Comparison of ENCODE assay signal across 8 cellular contexts in genomic region chr10:35090162-35090954, GRCh38. TPM values are rescaled to one million over a fixed set of nuclear protein-coding genes. Genes with fewer than 3 reads are reported as not detected.
A peak's percentile ranks its signal among the peaks of the same experiment; 100 is the strongest.
DNase-seq lines count a peak whose midpoint lies in the region; ATAC-seq and TF ChIP-seq lines count a peak whose summit lies in the region.

Gene CUL2 (minus strand): TSS chr10:35090341. CDS start chr10:35071317, 19,024 bp downstream.

- TF ChIP-seq POLR2A in GM18951 (IDR thresholded peaks at IDR 0.05; ENCODE audit: extremely low read depth, insufficient read depth, insufficient read length): peak; percentile 55

- no peaks in the 10 kb centered on the region for H3K9me3 Mint-ChIP-seq in activated B cell treated with CpG ODN at 0.5 μM for 24 hours
- no peaks in the 10 kb centered on the region for H3K9me3 Mint-ChIP-seq in immature natural killer cell

- TF ChIP-seq CTCF in activated B cell treated with CpG ODN at 0.5 μM for 24 hours (IDR thresholded peaks at IDR 0.05) (no peak), cardiac fibroblast (IDR thresholded peaks at IDR 0.05; ENCODE audit: low read depth, low read length) (no peak)

- CTCF ChIA-PET in activated B cell treated with CpG ODN at 0.5 μM for 24 hours (lab: Charles Lee): interaction anchor here (1.9 kb wide), 1 partner anchor 105 kb away, joined by 12 read pairs; no protein-coding TSS in a partner anchor

- H3K4me1 Mint-ChIP-seq in activated B cell treated with CpG ODN at 0.5 μM for 24 hours (peaks cover 52% of the 10 kb centered on the region), immature natural killer cell (peaks cover 52 to 55% of the 10 kb centered on the region in 2 donors)

- peak; percentile 97 for ATAC-seq in HG03175 (IDR thresholded peaks at IDR 0.05; ENCODE audit: unreplicated experiment)
- peak; percentile 96 for ATAC-seq in activated B cell treated with CpG ODN at 0.5 μM for 24 hours (ENCODE audit: low read depth)

- H3K27me3 Mint-ChIP-seq in activated B cell treated with CpG ODN at 0.5 μM for 24 hours (peaks cover under 1% of the 10 kb centered on the region), immature natural killer cell (ENCODE audit: low read depth in 3 of 3) (peaks cover 9 to 25% (median 11%) of the 10 kb centered on the region in 3 donors)

- H3K4me3 ChIP-seq in cardiac fibroblast (replicated peaks in 1 of 2; ENCODE audit: low read depth in 2 of 2, low read length in 2 of 2): peak within 1 kb of the TSS; percentile 81 to 88

- in situ Hi-C loops in GM18951 (cut with MboI; ENCODE audit: low sequenced_read_pairs, unreplicated experiment): no loop called here

- H3K4me3 Mint-ChIP-seq in activated B cell treated with CpG ODN at 0.5 μM for 24 hours: peak within 1 kb of the TSS; percentile 98
- peak within 1 kb of the TSS; percentile 96 to 99 (median 97) for H3K4me3 Mint-ChIP-seq in immature natural killer cell

- peak within 1 kb of the TSS; percentile 98 for H3K27ac Mint-ChIP-seq in activated B cell treated with CpG ODN at 0.5 μM for 24 hours
- peak within 1 kb of the TSS; percentile 96 to 100 (median 99) for H3K27ac Mint-ChIP-seq in immature natural killer cell

- DNase-seq in AG08395 (ENCODE audit: low spot score): peak; percentile 92
- DNase-seq in NCI-H2227 treated with DMSO at 0.1 percent for 48 hours (lab: John Stamatoyannopoulos, UW): peak; percentile 89
- DNase-seq in activated B cell treated with CpG ODN at 0.5 μM for 24 hours: peak; percentile 89
- DNase-seq in cardiac fibroblast (ENCODE audit: low read depth in 2 of 2): peak; percentile 97 to 98
- peak; percentile 93 to 94 (median 94) for DNase-seq in immature natural killer cell
- peak; percentile 93 for DNase-seq in smooth muscle cell of the brain vasculature (ENCODE audit: low read depth, low spot score)

- H3K36me3 Mint-ChIP-seq in activated B cell treated with CpG ODN at 0.5 μM for 24 hours (ENCODE audit: low read depth): peaks cover 12% of the 10 kb centered on the region
- H3K36me3 Mint-ChIP-seq in immature natural killer cell: peaks cover 0 to 3% (median 0%) of the 10 kb centered on the region in 3 donors

- POLR2A ChIA-PET in activated B cell treated with CpG ODN at 0.5 μM for 24 hours (lab: Charles Lee): interaction anchor here (0.6 to 3.0 kb wide), 6 partner anchors 18 to 251 kb away, joined by 3 to 23 read pairs (median 4); partner anchors contain the start of gene CREM

- intact Hi-C loops in activated B cell treated with CpG ODN at 0.5 μM for 24 hours (cut with micrococcal nuclease): loop anchor here (1.0 kb wide), 5 partner anchors 36 to 552 kb away; partner anchors contain the start of genes CCNY, CREM and FZD8

RNA-seq across cellular contexts. Expression of gene CUL2, which starts in this region (rescaled TPM):
- 32.7 and 33.7 TPM in 2 replicates for total RNA-seq in activated B cell treated with CpG ODN at 0.5 μM for 24 hours
- 10 to 100 TPM; 15.8 to 34.2 (median 33.2) TPM for polyA plus RNA-seq in immature natural killer cell

Comparison
In these comparisons a context has a peak if more than half of its experiments do, and no peak if none do; other contexts are left out.
1. Peak in every context shown above with its lines: DNase-seq, ATAC-seq and H3K4me3 ChIP-seq.